1 cellular context compared by ENCODE assay signal in genomic region chr20:2557873-2558580, GRCh38.
TF ChIP-seq lines count a peak whose summit lies in the region.

No MANE protein-coding gene starts in this region.

TF ChIP-seq in A549, 52 proteins besides CTCF, POLR2A, EP300 and RAD21 (continued from another document):
- TF ChIP-seq REST (IDR thresholded peaks at IDR 0.05), result no peak
- TF ChIP-seq EHF (CRISPR knock-in tag; IDR thresholded peaks at IDR 0.05), result no peak
